18 cellular contexts compared by ENCODE assay signal in the genomic region with DNA sequence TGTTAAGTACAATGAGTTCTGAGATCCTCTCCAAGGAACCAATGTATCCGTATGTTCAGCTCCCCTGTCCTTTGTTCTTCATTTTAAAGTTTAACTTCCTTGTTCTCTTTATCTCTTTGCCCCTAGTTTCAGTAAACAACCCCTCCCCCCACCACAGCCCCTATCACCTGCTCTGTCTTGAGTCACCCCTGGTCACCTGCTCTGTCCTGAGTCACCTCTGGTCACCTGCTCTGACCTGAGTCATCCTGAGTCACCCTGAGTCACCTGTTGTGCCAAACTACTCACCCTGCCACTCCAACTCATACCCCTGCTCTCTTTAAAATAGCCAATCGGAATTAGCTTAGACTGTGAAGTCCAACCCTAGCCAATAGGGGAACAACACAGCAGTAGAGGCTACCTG.
DNase-seq lines count a peak whose midpoint lies in the region; ATAC-seq and TF ChIP-seq lines count a peak whose summit lies in the region.
"Had no signal": no experiment of that assay in that cellular context is flagged by ENCODE, and none has a peak within 500 bp of the region (broad histone marks: within the 10 kb centered on the region; RNA-seq: fewer than 3 reads in every experiment).

No MANE protein-coding gene starts in this region.

- H3K4me2 ChIP-seq in mammary epithelial cell (ENCODE audit: insufficient read depth, low read depth, low read length): no peak overlapping the region

- 93% methylated on average over 2 of the region's 2 CpGs for WGBS in mammary epithelial cell (ENCODE audit: low coverage, missing lambda C conversion rate)

- no TSS peak for BruUV-seq in mammary epithelial cell (replicated peaks; lab: Mats Ljungman, UMichigan)

- H3K27ac ChIP-seq in mammary epithelial cell (ENCODE audit: insufficient read depth, low read depth, low read length): no peak overlapping the region
- H3K27ac ChIP-seq in CD8-positive, alpha-beta T cell (ENCODE audit: low read depth, low read length): no peak overlapping the region
- H3K27ac ChIP-seq: heart left ventricle had no signal

- peaks cover 5% of the 10 kb centered on the region for H3K4me1 ChIP-seq in mammary epithelial cell (ENCODE audit: insufficient read depth, low read length)
- no peaks in the 10 kb centered on the region for H3K4me1 ChIP-seq in mucosa of descending colon (ENCODE audit: low read depth)
- no peaks in the 10 kb centered on the region for H3K4me1 ChIP-seq in CD8-positive, alpha-beta T cell (ENCODE audit: insufficient read depth, low read length)
- H3K4me1 ChIP-seq: heart left ventricle had no signal

- no peak for ATAC-seq in activated CD4-positive, alpha-beta T cell treated with anti-CD3 and anti-CD28 coated beads for 36 hours
- peak; percentile 69 for ATAC-seq in mucosa of descending colon
- ATAC-seq in CD8-positive, alpha-beta T cell: no peak
- ATAC-seq: GM12878, heart left ventricle, T-cell had no signal

- DNase-seq in activated CD4-positive, alpha-beta T cell treated with anti-CD3 and anti-CD28 coated beads for 36 hours: peak; percentile 46
- DNase-seq in activated CD4-positive, alpha-beta T cell treated with anti-CD3 and anti-CD28 coated beads, Interleukin-2, amount 10 ng/mL, durations not matched to agents 7 days and 5 days: no peak
- DNase-seq in HT1080 (ENCODE audit: low read depth) (peak; percentile 86), mammary epithelial cell (peak; percentile 80), mucosa of descending colon (no peak), germinal center (ENCODE audit: low spot score) (no peak), cerebellar cortex (ENCODE audit: low spot score) (no peak)
- no peak for DNase-seq in CD8-positive, alpha-beta T cell
- DNase-seq: 8988T; activated CD8-positive, alpha-beta memory T cell treated with anti-CD3 and anti-CD28 coated beads, Interleukin-2, amount 50 U/mL, for 48 hours; heart left ventricle; NCI-H1930; NCI-H526 treated with DMSO at 0.1 percent for 48 hours; posterior cingulate gyrus; stimulated activated CD4-positive, alpha-beta T cell treated with anti-CD3 and anti-CD28 coated beads, Interleukin-12 subunit alpha, Interleukin-12 subunit beta, amount 100 ng/mL, for 4 hours; T-cell had no signal

- no peak overlapping the region for H3K27ac Mint-ChIP-seq in activated CD4-positive, alpha-beta T cell treated with anti-CD3 and anti-CD28 coated beads for 36 hours
- no peak overlapping the region for H3K27ac Mint-ChIP-seq in activated CD4-positive, alpha-beta T cell treated with anti-CD3 and anti-CD28 coated beads, Interleukin-2, amount 10 ng/mL, durations not matched to agents 7 days and 5 days
- no peak overlapping the region for H3K27ac Mint-ChIP-seq in CD8-positive, alpha-beta T cell
- H3K27ac Mint-ChIP-seq: T-cell had no signal

- H2AFZ ChIP-seq in mammary epithelial cell (ENCODE audit: low read depth, low read length): no peak overlapping the region

- H4K20me1 ChIP-seq in mammary epithelial cell (ENCODE audit: insufficient read depth, low read length): no peaks in the 10 kb centered on the region

- dilution Hi-C loops in mammary epithelial cell (cut with HindIII; ENCODE audit: low sequenced_read_pairs): no loop called here

- in situ Hi-C loops in mammary epithelial cell (cut with MboI; ENCODE audit: low sequenced_read_pairs in 2 of 2): no loop called here

- H3K27me3 Mint-ChIP-seq in activated CD4-positive, alpha-beta T cell treated with anti-CD3 and anti-CD28 coated beads for 36 hours: peaks cover 1% of the 10 kb centered on the region
- H3K27me3 Mint-ChIP-seq in activated CD4-positive, alpha-beta T cell treated with anti-CD3 and anti-CD28 coated beads, Interleukin-2, amount 10 ng/mL, durations not matched to agents 7 days and 5 days: no peaks in the 10 kb centered on the region
- peaks cover 16% of the 10 kb centered on the region for H3K27me3 Mint-ChIP-seq in CD8-positive, alpha-beta T cell (ENCODE audit: low read depth)

- POLR2A ChIA-PET in activated CD4-positive, alpha-beta T cell treated with anti-CD3 and anti-CD28 coated beads for 36 hours (lab: Charles Lee): no interaction called here
- POLR2A ChIA-PET in activated CD4-positive, alpha-beta T cell treated with anti-CD3 and anti-CD28 coated beads, Interleukin-2, amount 10 ng/mL, durations not matched to agents 7 days and 5 days (lab: Charles Lee): no interaction called here
- POLR2A ChIA-PET in CD8-positive, alpha-beta T cell (lab: Charles Lee): no interaction called here

- H3K4me3 ChIP-seq in mammary epithelial cell (replicated peaks in 1 of 3; ENCODE audit: insufficient read depth in 1 of 3, low read depth in 2 of 3, low read length in 3 of 3): no peak overlapping the region
- H3K4me3 ChIP-seq in mucosa of descending colon: no peak overlapping the region
- H3K4me3 ChIP-seq in CD8-positive, alpha-beta T cell (ENCODE audit: low read depth, low read length): no peak overlapping the region
- H3K4me3 ChIP-seq: GM12878, heart left ventricle had no signal

- no peaks in the 10 kb centered on the region for H3K4me1 Mint-ChIP-seq in activated CD4-positive, alpha-beta T cell treated with anti-CD3 and anti-CD28 coated beads for 36 hours
- H3K4me1 Mint-ChIP-seq in activated CD4-positive, alpha-beta T cell treated with anti-CD3 and anti-CD28 coated beads, Interleukin-2, amount 10 ng/mL, durations not matched to agents 7 days and 5 days: no peaks in the 10 kb centered on the region
- no peaks in the 10 kb centered on the region for H3K4me1 Mint-ChIP-seq in CD8-positive, alpha-beta T cell (ENCODE audit: low read depth)
- H3K4me1 Mint-ChIP-seq: CD14-positive monocyte, T-cell had no signal

- TF ChIP-seq CTCF in mammary epithelial cell (conservative IDR thresholded peaks at IDR 0.05 in 1 of 2, IDR thresholded peaks at IDR 0.05 in 1 of 2; ENCODE audit: extremely low read depth in 1 of 2, insufficient read depth in 1 of 2, low read depth in 1 of 2, low read length in 2 of 2) (no peak), mucosa of descending colon (IDR thresholded peaks at IDR 0.05) (no peak)
- TF ChIP-seq CTCF in CD8-positive, alpha-beta T cell (IDR thresholded peaks at IDR 0.05): no peak

- H3K4me3 Mint-ChIP-seq in activated CD4-positive, alpha-beta T cell treated with anti-CD3 and anti-CD28 coated beads for 36 hours: no peak overlapping the region
- H3K4me3 Mint-ChIP-seq in activated CD4-positive, alpha-beta T cell treated with anti-CD3 and anti-CD28 coated beads, Interleukin-2, amount 10 ng/mL, durations not matched to agents 7 days and 5 days: no peak overlapping the region
- no peak overlapping the region for H3K4me3 Mint-ChIP-seq in CD8-positive, alpha-beta T cell
- H3K4me3 Mint-ChIP-seq: CD14-positive monocyte, T-cell had no signal

- H3K9me3 ChIP-seq in mammary epithelial cell (replicated peaks; ENCODE audit: insufficient read depth, low read length) (peaks cover 18% of the 10 kb centered on the region), mucosa of descending colon (peaks cover 13% of the 10 kb centered on the region)
- no peaks in the 10 kb centered on the region for H3K9me3 ChIP-seq in CD8-positive, alpha-beta T cell (ENCODE audit: low read length)

- intact Hi-C loops in activated CD4-positive, alpha-beta T cell treated with anti-CD3 and anti-CD28 coated beads for 36 hours (cut with DNase I, micrococcal nuclease): no loop called here
- intact Hi-C loops in mammary epithelial cell (cut with micrococcal nuclease) (loop anchor here (1.0 kb wide), 1 partner anchor 47 kb away; no protein-coding TSS in a partner anchor), mucosa of descending colon (cut with DNase I, micrococcal nuclease) (no loop called here)
- intact Hi-C loops in CD8-positive, alpha-beta T cell (cut with DNase I, micrococcal nuclease): no loop called here

- H3K9me3 Mint-ChIP-seq in activated CD4-positive, alpha-beta T cell treated with anti-CD3 and anti-CD28 coated beads for 36 hours (ENCODE audit: low read depth): peaks cover 11% of the 10 kb centered on the region
- peaks cover 22% of the 10 kb centered on the region for H3K9me3 Mint-ChIP-seq in activated CD4-positive, alpha-beta T cell treated with anti-CD3 and anti-CD28 coated beads, Interleukin-2, amount 10 ng/mL, durations not matched to agents 7 days and 5 days
- H3K9me3 Mint-ChIP-seq in CD8-positive, alpha-beta T cell: peaks cover 7% of the 10 kb centered on the region

- H3K36me3 ChIP-seq in mammary epithelial cell (ENCODE audit: insufficient read depth, low read length) (no peaks in the 10 kb centered on the region), mucosa of descending colon (ENCODE audit: low read depth) (no peaks in the 10 kb centered on the region)
- H3K36me3 ChIP-seq in CD8-positive, alpha-beta T cell (ENCODE audit: insufficient read depth, low read length): no peaks in the 10 kb centered on the region
- H3K36me3 ChIP-seq: heart left ventricle had no signal

- CTCF ChIA-PET in activated CD4-positive, alpha-beta T cell treated with anti-CD3 and anti-CD28 coated beads for 36 hours (lab: Charles Lee): no interaction called here
- CTCF ChIA-PET in activated CD4-positive, alpha-beta T cell treated with anti-CD3 and anti-CD28 coated beads, Interleukin-2, amount 10 ng/mL, durations not matched to agents 7 days and 5 days (lab: Charles Lee): no interaction called here
- CTCF ChIA-PET in mammary epithelial cell (lab: Charles Lee; ENCODE audit: low non-redundant PET): no interaction called here
- CTCF ChIA-PET in CD8-positive, alpha-beta T cell (lab: Charles Lee): no interaction called here

- no peak overlapping the region for H3K9ac ChIP-seq in mammary epithelial cell (ENCODE audit: insufficient read depth, low read length)

- H3K27me3 ChIP-seq in mammary epithelial cell (ENCODE audit: insufficient read depth, low read length): no peaks in the 10 kb centered on the region
- H3K27me3 ChIP-seq in CD8-positive, alpha-beta T cell (ENCODE audit: insufficient read depth, low read length): no peaks in the 10 kb centered on the region
- H3K27me3 ChIP-seq: heart left ventricle had no signal

- no peaks in the 10 kb centered on the region for H3K79me2 ChIP-seq in mammary epithelial cell (ENCODE audit: insufficient read depth, low read length)

- H3K36me3 Mint-ChIP-seq in activated CD4-positive, alpha-beta T cell treated with anti-CD3 and anti-CD28 coated beads for 36 hours (ENCODE audit: low read depth): no peaks in the 10 kb centered on the region
- H3K36me3 Mint-ChIP-seq in activated CD4-positive, alpha-beta T cell treated with anti-CD3 and anti-CD28 coated beads, Interleukin-2, amount 10 ng/mL, durations not matched to agents 7 days and 5 days (ENCODE audit: low read depth): no peaks in the 10 kb centered on the region
- no peaks in the 10 kb centered on the region for H3K36me3 Mint-ChIP-seq in CD8-positive, alpha-beta T cell
- H3K36me3 Mint-ChIP-seq: CD14-positive monocyte, T-cell had no signal

Comparison
In these comparisons a context has a peak if more than half of its experiments do, and no peak if none do; other contexts are left out.
1. DNase-seq: peak in activated CD4-positive, alpha-beta T cell treated with anti-CD3 and anti-CD28 coated beads for 36 hours (single experiment), HT1080 (single experiment) and mammary epithelial cell (single experiment); none in activated CD4-positive, alpha-beta T cell treated with anti-CD3 and anti-CD28 coated beads, Interleukin-2, amount 10 ng/mL, durations not matched to agents 7 days and 5 days (single experiment), mucosa of descending colon (0 of 3), germinal center (single experiment), cerebellar cortex (single experiment) and CD8-positive, alpha-beta T cell (0 of 7).